In genomic region chr19:10568826-10569651, GRCh38 we compare ENCODE assay signal across 1 cellular context.
TF ChIP-seq lines count a peak whose summit lies in the region.

CDKN2D (minus strand) TSS chr19:10568979; CDS start chr19:10568653, 326 bp downstream.

TF ChIP-seq in HepG2, 621 proteins besides CTCF, POLR2A, EP300 and RAD21 (continued from another document and continues in another):
- TF ChIP-seq SKIL (CRISPR knock-in tag; IDR thresholded peaks at IDR 0.05; ENCODE audit: borderline replicate concordance) (peak; percentile 49; the same call in 1 of the 2 replicates), AGO1 (IDR thresholded peaks at IDR 0.05; ENCODE audit: low read depth, low read length, poor library complexity, severe bottlenecking) (peak; percentile 69), AGO2 (optimal IDR thresholded peaks at IDR 0.05; ENCODE audit: low read depth, low read length) (peak; percentile 49), KDM5A (IDR thresholded peaks at IDR 0.05; ENCODE audit: borderline replicate concordance, low read length) (no peak), SNAPC4 (CRISPR knock-in tag; IDR thresholded peaks at IDR 0.05) (no peak), ZNF841 (CRISPR knock-in tag; IDR thresholded peaks at IDR 0.05; ENCODE audit: borderline replicate concordance) (peak; percentile 93), KDM5B (CRISPR knock-in tag; IDR thresholded peaks at IDR 0.05; ENCODE audit: borderline replicate concordance) (peak; percentile 39; the same call in 1 of the 2 replicates), ELF4 (CRISPR knock-in tag; IDR thresholded peaks at IDR 0.05; ENCODE audit: borderline replicate concordance) (peak; percentile 31; the same call in 1 of the 2 replicates), ZNF687 (CRISPR knock-in tag; IDR thresholded peaks at IDR 0.05) (peak; percentile 82), ZNF7 (CRISPR knock-in tag; IDR thresholded peaks at IDR 0.05) (no peak), CREB1 (IDR thresholded peaks at IDR 0.05) (peak; percentile 87), CREB1 (CRISPR knock-in tag; IDR thresholded peaks at IDR 0.05) (peak; percentile 86), ZFYVE20 (CRISPR knock-in tag; IDR thresholded peaks at IDR 0.05; ENCODE audit: borderline replicate concordance, low read depth) (0 out of 2 replicates have a peak, but pooled peaks have one; percentile 79), HNF1A (IDR thresholded peaks at IDR 0.05; ENCODE audit: low read depth) (0 out of 2 replicates have a peak, but pooled peaks have one; percentile 17), HNF1A (CRISPR knock-in tag; IDR thresholded peaks at IDR 0.05; ENCODE audit: borderline replicate concordance) (no peak), MBNL3 (CRISPR knock-in tag; conservative IDR thresholded peaks at IDR 0.05) (no peak), ZNF547 (CRISPR knock-in tag; IDR thresholded peaks at IDR 0.05) (peak; percentile 81), NKX3-1 (CRISPR knock-in tag; IDR thresholded peaks at IDR 0.05) (peak; percentile 37; the same call in 1 of the 2 replicates), RNF219 (CRISPR knock-in tag; IDR thresholded peaks at IDR 0.05) (no peak), CHD2 (IDR thresholded peaks at IDR 0.05; ENCODE audit: low read depth, low read length) (peak; percentile 82), CC2D1A (CRISPR knock-in tag; IDR thresholded peaks at IDR 0.05) (peak; percentile 96), ZNF580 (CRISPR knock-in tag; IDR thresholded peaks at IDR 0.05; ENCODE audit: borderline replicate concordance, low read depth) (peak; percentile 66; the same call in 1 of the 2 replicates), SUZ12 (IDR thresholded peaks at IDR 0.05; ENCODE audit: low read depth, low read length) (no peak), ZNF207 (IDR thresholded peaks at IDR 0.05; ENCODE audit: borderline replicate concordance) (no peak), JARID2 (CRISPR knock-in tag; IDR thresholded peaks at IDR 0.05; ENCODE audit: insufficient replicate concordance) (no peak), ZNF101 (CRISPR knock-in tag; IDR thresholded peaks at IDR 0.05; ENCODE audit: borderline replicate concordance, low read depth) (no peak), ZBTB3 (CRISPR knock-in tag; IDR thresholded peaks at IDR 0.05; ENCODE audit: borderline replicate concordance, low read depth) (no peak), E2F1 (CRISPR knock-in tag; IDR thresholded peaks at IDR 0.05) (peak; percentile 100), TBL1XR1 (IDR thresholded peaks at IDR 0.05; ENCODE audit: borderline replicate concordance, low read length, partially characterized antibody) (peak; percentile 22), SP4 (CRISPR knock-in tag; IDR thresholded peaks at IDR 0.05) (peak; percentile 99), SMYD3 (CRISPR knock-in tag; IDR thresholded peaks at IDR 0.05) (peak; percentile 96), IRF2 (CRISPR knock-in tag; IDR thresholded peaks at IDR 0.05) (peak; percentile 63; the same call in 1 of the 2 replicates), SCMH1 (CRISPR knock-in tag; IDR thresholded peaks at IDR 0.05; ENCODE audit: borderline replicate concordance) (no peak), HNF4G (IDR thresholded peaks at IDR 0.05; ENCODE audit: borderline replicate concordance, low read depth, low read length) (no peak), HNF4G (CRISPR knock-in tag; IDR thresholded peaks at IDR 0.05; ENCODE audit: borderline replicate concordance, low read depth) (0 out of 2 replicates have a peak, but pooled peaks have one; percentile 43), ETV5 (CRISPR knock-in tag; IDR thresholded peaks at IDR 0.05; ENCODE audit: borderline replicate concordance) (peak; percentile 53; the same call in 1 of the 2 replicates), BRF2 (CRISPR knock-in tag; IDR thresholded peaks at IDR 0.05) (peak; percentile 91), MIXL1 (CRISPR knock-in tag; IDR thresholded peaks at IDR 0.05) (0 out of 2 replicates have a peak, but pooled peaks have one; percentile 29), YEATS2 (CRISPR knock-in tag; IDR thresholded peaks at IDR 0.05; ENCODE audit: borderline replicate concordance) (peak; percentile 72; the same call in 1 of the 2 replicates)
